In the genomic region with DNA sequence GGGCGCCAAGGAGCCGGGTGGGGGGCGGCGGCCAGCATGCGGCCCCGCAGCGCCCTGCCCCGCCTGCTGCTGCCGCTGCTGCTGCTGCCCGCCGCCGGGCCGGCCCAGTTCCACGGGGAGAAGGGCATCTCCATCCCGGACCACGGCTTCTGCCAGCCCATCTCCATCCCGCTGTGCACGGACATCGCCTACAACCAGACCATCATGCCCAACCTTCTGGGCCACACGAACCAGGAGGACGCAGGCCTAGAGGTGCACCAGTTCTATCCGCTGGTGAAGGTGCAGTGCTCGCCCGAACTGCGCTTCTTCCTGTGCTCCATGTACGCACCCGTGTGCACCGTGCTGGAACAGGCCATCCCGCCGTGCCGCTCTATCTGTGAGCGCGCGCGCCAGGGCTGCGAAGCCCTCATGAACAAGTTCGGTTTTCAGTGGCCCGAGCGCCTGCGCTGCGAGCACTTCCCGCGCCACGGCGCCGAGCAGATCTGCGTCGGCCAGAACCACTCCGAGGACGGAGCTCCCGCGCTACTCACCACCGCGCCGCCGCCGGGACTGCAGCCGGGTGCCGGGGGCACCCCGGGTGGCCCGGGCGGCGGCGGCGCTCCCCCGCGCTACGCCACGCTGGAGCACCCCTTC, we compare ENCODE assay signal across 1 cellular context.
TF ChIP-seq lines count a peak whose summit lies in the region.

No MANE protein-coding gene starts in this region.

TF ChIP-seq in IMR-90, 13 proteins besides CTCF, POLR2A, EP300 and RAD21:
- TF ChIP-seq MXI1 (IDR thresholded peaks at IDR 0.05; ENCODE audit: borderline replicate concordance, low read depth, low read length) (peak; percentile 10; the same call in 1 of the 2 replicates), NFE2L2 (IDR thresholded peaks at IDR 0.05; ENCODE audit: low read depth, low read length) (no peak)
